ENCODE assay signal across 7 cellular contexts in genomic region chr15:42920281-42921048, GRCh38.
A peak's percentile ranks its signal among the peaks of the same experiment; 100 is the strongest.
DNase-seq lines count a peak whose midpoint lies in the region; ATAC-seq and TF ChIP-seq lines count a peak whose summit lies in the region.

Gene TTBK2 (minus strand): TSS chr15:42920778. CDS start chr15:42878617, 42,161 bp downstream.

- peak; percentile 75 for ATAC-seq in GM18508 (IDR thresholded peaks at IDR 0.05; ENCODE audit: insufficient read depth, unreplicated experiment)
- ATAC-seq in HG03025 (IDR thresholded peaks at IDR 0.05; ENCODE audit: low FRiP score, unreplicated experiment) = peak; percentile 93

- DNase-seq in NCI-H2081 (lab: John Stamatoyannopoulos, UW) (peak; percentile 98 to 99), T1000 (lab: John Stamatoyannopoulos, UW) (peak; percentile 96), astrocyte of the spinal cord (ENCODE audit: low read depth, low spot score) (peak; percentile 99), hypothalamus (lab: John Stamatoyannopoulos, UW) (peak; percentile 87 to 99 (median 97)), retinal pigment epithelial cell (ENCODE audit: low read depth) (peak; percentile 96)

- TF ChIP-seq CTCF in astrocyte of the spinal cord (IDR thresholded peaks at IDR 0.05; ENCODE audit: low read depth, low read length) (no peak), retinal pigment epithelial cell (conservative IDR thresholded peaks at IDR 0.05; ENCODE audit: low read depth, low read length) (peak; percentile 4)

- peak within 1 kb of the TSS; percentile 76 for H3K4me3 ChIP-seq in astrocyte of the spinal cord (ENCODE audit: low read depth, low read length)
- H3K4me3 ChIP-seq in retinal pigment epithelial cell (ENCODE audit: low read length) = peak within 1 kb of the TSS; percentile 82

- in situ Hi-C loops in astrocyte of the spinal cord (cut with HindIII; ENCODE audit: low sequenced_read_pairs) = no loop called here

Comparison
In these comparisons a context has a peak if more than half of its experiments do, and no peak if none do; other contexts are left out.
1. Peak in every context shown above with its lines: DNase-seq, ATAC-seq and H3K4me3 ChIP-seq.